10 cellular contexts compared by ENCODE assay signal in genomic region chr11:104529213-104529612, GRCh38.
"Had no signal": no experiment of that assay in that cellular context is flagged by ENCODE, and none has a peak within 500 bp of the region (broad histone marks: within the 10 kb centered on the region; RNA-seq: fewer than 3 reads in every experiment).

No MANE protein-coding gene starts in this region.

- H3K27ac Mint-ChIP-seq: activated naive CD4-positive, alpha-beta T cell treated with anti-CD3 and anti-CD28 coated beads, Interleukin-2, amount 50 U/mL, for 72 hours; stimulated activated memory B cell treated with anti-CD40 and anti-IgM and Interleukin-4, amounts not matched to agents 10 μg/mL and 1 μg/mL and 100 μg/mL, for 72 hours had no signal

- H3K9me3 ChIP-seq: esophagus squamous epithelium, gastrocnemius medialis, tibial artery, uterus had no signal

- DNase-seq: activated effector memory CD4-positive, alpha-beta T cell treated with anti-CD3 and anti-CD28 coated beads, Interleukin-2, amount 50 U/mL, for 16 hours; activated T-cell treated with anti-CD3 and anti-CD28 coated beads, Interleukin-2, amount 50 U/mL, for 4 hours; esophagus squamous epithelium; gastrocnemius medialis; mesendoderm; small intestine; tibial artery; uterus had no signal

- H3K36me3 Mint-ChIP-seq: activated naive CD4-positive, alpha-beta T cell treated with anti-CD3 and anti-CD28 coated beads, Interleukin-2, amount 50 U/mL, for 72 hours; stimulated activated memory B cell treated with anti-CD40 and anti-IgM and Interleukin-4, amounts not matched to agents 10 μg/mL and 1 μg/mL and 100 μg/mL, for 72 hours had no signal

- H3K9me3 Mint-ChIP-seq: activated naive CD4-positive, alpha-beta T cell treated with anti-CD3 and anti-CD28 coated beads, Interleukin-2, amount 50 U/mL, for 72 hours; activated T-cell treated with anti-CD3 and anti-CD28 coated beads, Interleukin-2, amount 50 U/mL, for 4 hours; stimulated activated memory B cell treated with anti-CD40 and anti-IgM and Interleukin-4, amounts not matched to agents 10 μg/mL and 1 μg/mL and 100 μg/mL, for 72 hours had no signal

- ATAC-seq: activated naive CD4-positive, alpha-beta T cell treated with anti-CD3 and anti-CD28 coated beads, Interleukin-2, amount 50 U/mL, for 72 hours; activated T-cell treated with anti-CD3 and anti-CD28 coated beads, Interleukin-2, amount 50 U/mL, for 4 hours; gastrocnemius medialis; stimulated activated memory B cell treated with anti-CD40 and anti-IgM and Interleukin-4, amounts not matched to agents 10 μg/mL and 1 μg/mL and 100 μg/mL, for 72 hours had no signal

- H3K4me3 ChIP-seq: esophagus squamous epithelium, gastrocnemius medialis, tibial artery, uterus had no signal

- H3K4me1 Mint-ChIP-seq: stimulated activated memory B cell treated with anti-CD40 and anti-IgM and Interleukin-4, amounts not matched to agents 10 μg/mL and 1 μg/mL and 100 μg/mL, for 72 hours had no signal

- H3K4me3 Mint-ChIP-seq: activated T-cell treated with anti-CD3 and anti-CD28 coated beads, Interleukin-2, amount 50 U/mL, for 4 hours; stimulated activated memory B cell treated with anti-CD40 and anti-IgM and Interleukin-4, amounts not matched to agents 10 μg/mL and 1 μg/mL and 100 μg/mL, for 72 hours had no signal

- H3K27me3 Mint-ChIP-seq: stimulated activated memory B cell treated with anti-CD40 and anti-IgM and Interleukin-4, amounts not matched to agents 10 μg/mL and 1 μg/mL and 100 μg/mL, for 72 hours had no signal
